In genomic region chr16:48250520-48251278, GRCh38 we compare ENCODE assay signal across 1 cellular context.
TF ChIP-seq lines count a peak whose summit lies in the region.

No MANE protein-coding gene starts in this region.

TF ChIP-seq in HepG2, 621 proteins besides CTCF, POLR2A, EP300 and RAD21 (continued from another document):
- TF ChIP-seq HMGXB4 (CRISPR knock-in tag; IDR thresholded peaks at IDR 0.05; ENCODE audit: borderline replicate concordance in 1 of 2, low read depth in 1 of 2): no peak
- TF ChIP-seq PLRG1 (conservative IDR thresholded peaks at IDR 0.05): no peak
- no peak for TF ChIP-seq FOXK2 (IDR thresholded peaks at IDR 0.05)
- TF ChIP-seq HIVEP1 (CRISPR knock-in tag; IDR thresholded peaks at IDR 0.05): no peak
- no peak for TF ChIP-seq HHEX (CRISPR knock-in tag; IDR thresholded peaks at IDR 0.05)
- no peak for TF ChIP-seq ZBTB7B (CRISPR knock-in tag; IDR thresholded peaks at IDR 0.05)
- no peak for TF ChIP-seq ZNF33B (CRISPR knock-in tag; IDR thresholded peaks at IDR 0.05)
- no peak for TF ChIP-seq TBX2 (CRISPR knock-in tag; IDR thresholded peaks at IDR 0.05; ENCODE audit: borderline replicate concordance)
- TF ChIP-seq ZBTB20 (CRISPR knock-in tag; IDR thresholded peaks at IDR 0.05; ENCODE audit: borderline replicate concordance, low read depth): no peak
- TF ChIP-seq ETS1 (CRISPR knock-in tag; IDR thresholded peaks at IDR 0.05): no peak
- TF ChIP-seq PATZ1 (CRISPR knock-in tag; IDR thresholded peaks at IDR 0.05): no peak
- no peak for TF ChIP-seq AGO2 (optimal IDR thresholded peaks at IDR 0.05; ENCODE audit: low read depth, low read length)
- TF ChIP-seq GLMP (CRISPR knock-in tag; IDR thresholded peaks at IDR 0.05; ENCODE audit: borderline replicate concordance): no peak
